ENCODE assay signal across 2 cellular contexts in the genomic region with DNA sequence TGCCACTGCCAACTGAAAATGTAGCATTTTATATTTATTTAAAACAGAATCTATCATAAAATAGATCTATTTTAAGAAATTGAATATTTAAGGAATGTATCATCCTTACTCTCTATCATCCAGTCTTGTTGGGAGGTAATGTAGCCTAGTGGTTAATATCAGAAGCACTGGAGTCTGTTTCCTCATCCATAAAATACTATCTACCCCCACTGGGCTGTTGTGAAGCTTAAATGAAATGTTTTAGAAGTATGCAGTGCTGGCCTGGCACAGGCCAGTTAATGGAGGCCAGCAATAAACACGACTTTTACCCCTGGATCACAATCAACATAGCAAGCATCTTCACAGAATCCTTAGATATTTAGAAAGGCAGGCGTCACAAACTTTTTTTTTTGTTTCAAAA.
TF ChIP-seq lines count a peak whose summit lies in the region.

No MANE protein-coding gene starts in this region.

TF ChIP-seq in GM23338, 12 proteins besides CTCF, POLR2A, EP300 and RAD21 (continued from another document and continues in another):
- no peak for TF ChIP-seq REST (IDR thresholded peaks at IDR 0.05; ENCODE audit: unreplicated experiment)
- TF ChIP-seq POLR2AphosphoS5 (IDR thresholded peaks at IDR 0.05; ENCODE audit: low read depth) = no peak
- no peak for TF ChIP-seq ZNF331 (CRISPR knock-in tag; IDR thresholded peaks at IDR 0.05; ENCODE audit: low read depth)
- no peak for TF ChIP-seq ETS1 (IDR thresholded peaks at IDR 0.05)
- TF ChIP-seq EZH2 (IDR thresholded peaks at IDR 0.05; ENCODE audit: low read depth, unreplicated experiment) = no peak
- no peak for TF ChIP-seq CREB1 (CRISPR knock-in tag; IDR thresholded peaks at IDR 0.05; ENCODE audit: low read depth)
- no peak for TF ChIP-seq STAT1 (IDR thresholded peaks at IDR 0.05; ENCODE audit: unreplicated experiment)
- no peak for TF ChIP-seq NANOG (IDR thresholded peaks at IDR 0.05; ENCODE audit: borderline replicate concordance)
- no peak for TF ChIP-seq ZNF114 (CRISPR knock-in tag; IDR thresholded peaks at IDR 0.05)
- TF ChIP-seq, protein P1, sequence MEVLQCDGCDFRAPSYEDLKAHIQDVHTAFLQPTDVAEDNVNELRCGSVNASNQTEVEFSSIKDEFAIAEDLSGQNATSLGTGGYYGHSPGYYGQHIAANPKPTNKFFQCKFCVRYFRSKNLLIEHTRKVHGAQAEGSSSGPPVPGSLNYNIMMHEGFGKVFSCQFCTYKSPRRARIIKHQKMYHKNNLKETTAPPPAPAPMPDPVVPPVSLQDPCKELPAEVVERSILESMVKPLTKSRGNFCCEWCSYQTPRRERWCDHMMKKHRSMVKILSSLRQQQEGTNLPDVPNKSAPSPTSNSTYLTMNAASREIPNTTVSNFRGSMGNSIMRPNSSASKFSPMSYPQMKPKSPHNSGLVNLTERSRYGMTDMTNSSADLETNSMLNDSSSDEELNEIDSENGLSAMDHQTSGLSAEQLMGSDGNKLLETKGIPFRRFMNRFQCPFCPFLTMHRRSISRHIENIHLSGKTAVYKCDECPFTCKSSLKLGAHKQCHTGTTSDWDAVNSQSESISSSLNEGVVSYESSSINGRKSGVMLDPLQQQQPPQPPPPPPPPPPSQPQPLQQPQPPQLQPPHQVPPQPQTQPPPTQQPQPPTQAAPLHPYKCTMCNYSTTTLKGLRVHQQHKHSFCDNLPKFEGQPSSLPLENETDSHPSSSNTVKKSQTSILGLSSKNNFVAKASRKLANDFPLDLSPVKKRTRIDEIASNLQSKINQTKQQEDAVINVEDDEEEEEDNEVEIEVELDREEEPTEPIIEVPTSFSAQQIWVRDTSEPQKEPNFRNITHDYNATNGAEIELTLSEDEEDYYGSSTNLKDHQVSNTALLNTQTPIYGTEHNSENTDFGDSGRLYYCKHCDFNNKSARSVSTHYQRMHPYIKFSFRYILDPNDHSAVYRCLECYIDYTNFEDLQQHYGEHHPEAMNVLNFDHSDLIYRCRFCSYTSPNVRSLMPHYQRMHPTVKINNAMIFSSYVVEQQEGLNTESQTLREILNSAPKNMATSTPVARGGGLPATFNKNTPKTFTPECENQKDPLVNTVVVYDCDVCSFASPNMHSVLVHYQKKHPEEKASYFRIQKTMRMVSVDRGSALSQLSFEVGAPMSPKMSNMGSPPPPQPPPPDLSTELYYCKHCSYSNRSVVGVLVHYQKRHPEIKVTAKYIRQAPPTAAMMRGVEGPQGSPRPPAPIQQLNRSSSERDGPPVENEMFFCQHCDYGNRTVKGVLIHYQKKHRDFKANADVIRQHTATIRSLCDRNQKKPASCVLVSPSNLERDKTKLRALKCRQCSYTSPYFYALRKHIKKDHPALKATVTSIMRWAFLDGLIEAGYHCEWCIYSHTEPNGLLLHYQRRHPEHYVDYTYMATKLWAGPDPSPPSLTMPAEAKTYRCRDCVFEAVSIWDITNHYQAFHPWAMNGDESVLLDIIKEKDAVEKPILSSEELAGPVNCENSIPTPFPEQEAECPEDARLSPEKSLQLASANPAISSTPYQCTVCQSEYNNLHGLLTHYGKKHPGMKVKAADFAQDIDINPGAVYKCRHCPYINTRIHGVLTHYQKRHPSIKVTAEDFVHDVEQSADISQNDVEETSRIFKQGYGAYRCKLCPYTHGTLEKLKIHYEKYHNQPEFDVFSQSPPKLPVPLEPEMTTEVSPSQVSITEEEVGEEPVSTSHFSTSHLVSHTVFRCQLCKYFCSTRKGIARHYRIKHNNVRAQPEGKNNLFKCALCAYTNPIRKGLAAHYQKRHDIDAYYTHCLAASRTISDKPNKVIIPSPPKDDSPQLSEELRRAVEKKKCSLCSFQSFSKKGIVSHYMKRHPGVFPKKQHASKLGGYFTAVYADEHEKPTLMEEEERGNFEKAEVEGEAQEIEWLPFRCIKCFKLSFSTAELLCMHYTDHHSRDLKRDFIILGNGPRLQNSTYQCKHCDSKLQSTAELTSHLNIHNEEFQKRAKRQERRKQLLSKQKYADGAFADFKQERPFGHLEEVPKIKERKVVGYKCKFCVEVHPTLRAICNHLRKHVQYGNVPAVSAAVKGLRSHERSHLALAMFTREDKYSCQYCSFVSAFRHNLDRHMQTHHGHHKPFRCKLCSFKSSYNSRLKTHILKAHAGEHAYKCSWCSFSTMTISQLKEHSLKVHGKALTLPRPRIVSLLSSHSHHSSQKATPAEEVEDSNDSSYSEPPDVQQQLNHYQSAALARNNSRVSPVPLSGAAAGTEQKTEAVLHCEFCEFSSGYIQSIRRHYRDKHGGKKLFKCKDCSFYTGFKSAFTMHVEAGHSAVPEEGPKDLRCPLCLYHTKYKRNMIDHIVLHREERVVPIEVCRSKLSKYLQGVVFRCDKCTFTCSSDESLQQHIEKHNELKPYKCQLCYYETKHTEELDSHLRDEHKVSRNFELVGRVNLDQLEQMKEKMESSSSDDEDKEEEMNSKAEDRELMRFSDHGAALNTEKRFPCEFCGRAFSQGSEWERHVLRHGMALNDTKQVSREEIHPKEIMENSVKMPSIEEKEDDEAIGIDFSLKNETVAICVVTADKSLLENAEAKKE (CRISPR knock-in tag; IDR thresholded peaks at IDR 0.05) = no peak

TF ChIP-seq in SK-N-SH treated with all-trans-retinoic acid at 6 μM for 48 hours, 23 proteins besides CTCF, POLR2A, EP300 and RAD21 (continued from another document):
- no peak for TF ChIP-seq POU6F1 (CRISPR knock-in tag; IDR thresholded peaks at IDR 0.05; ENCODE audit: borderline replicate concordance, low read depth)
- no peak for TF ChIP-seq BACH2 (CRISPR knock-in tag; IDR thresholded peaks at IDR 0.05; ENCODE audit: borderline replicate concordance)
- TF ChIP-seq PPARA (CRISPR knock-in tag; IDR thresholded peaks at IDR 0.05; ENCODE audit: borderline replicate concordance) = no peak
- no peak for TF ChIP-seq ZNF70 (CRISPR knock-in tag; IDR thresholded peaks at IDR 0.05)
- TF ChIP-seq ZFP30 (CRISPR knock-in tag; IDR thresholded peaks at IDR 0.05) = no peak
- no peak for TF ChIP-seq SNAI2 (CRISPR knock-in tag; IDR thresholded peaks at IDR 0.05)
- TF ChIP-seq ZNF565 (CRISPR knock-in tag; conservative IDR thresholded peaks at IDR 0.05; ENCODE audit: low read depth) = no peak
- TF ChIP-seq RARB (CRISPR knock-in tag; IDR thresholded peaks at IDR 0.05) = no peak
- TF ChIP-seq, protein P2, sequence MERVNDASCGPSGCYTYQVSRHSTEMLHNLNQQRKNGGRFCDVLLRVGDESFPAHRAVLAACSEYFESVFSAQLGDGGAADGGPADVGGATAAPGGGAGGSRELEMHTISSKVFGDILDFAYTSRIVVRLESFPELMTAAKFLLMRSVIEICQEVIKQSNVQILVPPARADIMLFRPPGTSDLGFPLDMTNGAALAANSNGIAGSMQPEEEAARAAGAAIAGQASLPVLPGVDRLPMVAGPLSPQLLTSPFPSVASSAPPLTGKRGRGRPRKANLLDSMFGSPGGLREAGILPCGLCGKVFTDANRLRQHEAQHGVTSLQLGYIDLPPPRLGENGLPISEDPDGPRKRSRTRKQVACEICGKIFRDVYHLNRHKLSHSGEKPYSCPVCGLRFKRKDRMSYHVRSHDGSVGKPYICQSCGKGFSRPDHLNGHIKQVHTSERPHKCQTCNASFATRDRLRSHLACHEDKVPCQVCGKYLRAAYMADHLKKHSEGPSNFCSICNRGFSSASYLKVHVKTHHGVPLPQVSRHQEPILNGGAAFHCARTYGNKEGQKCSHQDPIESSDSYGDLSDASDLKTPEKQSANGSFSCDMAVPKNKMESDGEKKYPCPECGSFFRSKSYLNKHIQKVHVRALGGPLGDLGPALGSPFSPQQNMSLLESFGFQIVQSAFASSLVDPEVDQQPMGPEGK (CRISPR knock-in tag; IDR thresholded peaks at IDR 0.05; ENCODE audit: borderline replicate concordance) = no peak
